In the genomic region with DNA sequence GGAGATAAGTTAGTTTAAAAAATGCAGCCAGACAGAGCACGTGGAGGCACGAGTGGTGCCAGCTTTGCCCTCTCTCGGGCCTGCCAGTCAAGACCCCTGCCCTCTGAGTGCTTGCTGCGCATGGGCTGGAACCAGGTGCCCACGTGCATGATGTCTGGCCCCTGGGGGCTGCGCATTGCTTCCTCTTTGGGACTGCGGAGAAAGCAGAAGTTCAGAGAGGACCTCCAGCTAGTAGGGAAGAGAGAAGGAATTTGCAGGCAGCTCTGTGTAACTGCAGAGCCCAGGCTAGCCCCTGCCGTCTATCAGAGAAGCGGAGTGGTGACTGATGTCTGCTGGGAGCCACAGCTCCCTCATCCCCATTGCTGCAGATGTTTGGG, we compare ENCODE assay signal across 1 cellular context.
TF ChIP-seq lines count a peak whose summit lies in the region.

No MANE protein-coding gene starts in this region.

TF ChIP-seq in H1, 55 proteins besides CTCF, POLR2A, EP300 and RAD21:
- TF ChIP-seq FOSL1 (IDR thresholded peaks at IDR 0.05; ENCODE audit: insufficient read depth, low read depth, low read length) (no peak), POU5F1 (IDR thresholded peaks at IDR 0.05; ENCODE audit: low read depth, low read length) (no peak), RXRA (IDR thresholded peaks at IDR 0.05; ENCODE audit: insufficient read depth, low read depth, low read length) (no peak), ASH2L (IDR thresholded peaks at IDR 0.05; ENCODE audit: low read length) (no peak), KDM1A (IDR thresholded peaks at IDR 0.05; ENCODE audit: borderline replicate concordance, low read length) (no peak), CBX5 (IDR thresholded peaks at IDR 0.05; ENCODE audit: low read depth, low read length) (no peak), KDM5A (IDR thresholded peaks at IDR 0.05; ENCODE audit: low read length) (no peak), HDAC2 (IDR thresholded peaks at IDR 0.05; ENCODE audit: borderline replicate concordance in 1 of 2, low read depth in 2 of 2, low read length in 2 of 2) (no peak), SIN3A (conservative IDR thresholded peaks at IDR 0.05 in 1 of 2, IDR thresholded peaks at IDR 0.05 in 1 of 2; ENCODE audit: low read depth in 1 of 2, low read length in 2 of 2) (no peak), JUN (IDR thresholded peaks at IDR 0.05; ENCODE audit: low read depth, low read length) (no peak), PHF8 (conservative IDR thresholded peaks at IDR 0.05; ENCODE audit: low read depth, low read length) (no peak), HDAC6 (IDR thresholded peaks at IDR 0.05; ENCODE audit: low read depth, low read length) (no peak)
TF ChIP-seq in H1: peak in this region for 0.
